1 cellular context compared by ENCODE assay signal in the genomic region with DNA sequence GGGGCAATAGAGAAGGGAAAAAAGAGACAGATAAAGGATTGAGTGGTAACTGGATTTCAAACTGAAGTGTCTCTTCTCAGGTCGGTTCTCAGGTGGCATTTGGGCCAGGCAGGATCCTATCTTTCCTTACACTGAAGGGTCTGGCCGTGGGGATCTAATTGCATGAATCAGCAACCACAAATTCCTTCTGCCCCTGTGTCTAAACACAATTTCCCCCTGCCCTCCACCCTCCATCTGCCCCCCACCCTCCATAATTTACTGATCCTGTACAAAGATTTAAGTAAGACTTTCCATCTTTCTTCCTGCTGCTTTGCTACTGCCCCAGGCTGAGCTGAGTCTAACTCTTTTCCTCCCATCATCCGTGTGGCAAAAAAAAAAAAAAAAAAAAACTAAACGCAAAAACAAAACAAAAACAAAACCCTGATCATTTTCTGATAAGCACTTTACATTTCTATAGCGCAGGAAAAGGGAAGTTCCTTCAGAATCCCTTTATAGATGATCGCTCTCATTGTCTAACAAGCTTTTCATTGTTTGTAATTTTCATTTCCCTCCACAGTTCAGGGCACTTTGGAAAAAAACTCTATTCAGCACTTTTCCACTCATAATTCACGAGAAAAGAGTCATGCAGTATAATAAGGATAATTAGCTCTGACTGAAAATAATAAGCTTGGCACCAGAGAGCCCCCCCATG.
TF ChIP-seq lines count a peak whose summit lies in the region.

No MANE protein-coding gene starts in this region.

TF ChIP-seq in GM23338, 12 proteins besides CTCF, POLR2A, EP300 and RAD21:
- no peak for TF ChIP-seq EZH2 (IDR thresholded peaks at IDR 0.05; ENCODE audit: low read depth, unreplicated experiment)
- TF ChIP-seq ZNF114 (CRISPR knock-in tag; IDR thresholded peaks at IDR 0.05) = no peak
- no peak for TF ChIP-seq ZNF462 (CRISPR knock-in tag; IDR thresholded peaks at IDR 0.05)
- no peak for TF ChIP-seq STAT1 (IDR thresholded peaks at IDR 0.05; ENCODE audit: unreplicated experiment)
- TF ChIP-seq ZNF331 (CRISPR knock-in tag; IDR thresholded peaks at IDR 0.05; ENCODE audit: low read depth) = no peak
- TF ChIP-seq REST (IDR thresholded peaks at IDR 0.05; ENCODE audit: unreplicated experiment) = no peak
- TF ChIP-seq ETS1 (IDR thresholded peaks at IDR 0.05) = no peak
- no peak for TF ChIP-seq NANOG (IDR thresholded peaks at IDR 0.05; ENCODE audit: borderline replicate concordance)
- TF ChIP-seq JUNB (IDR thresholded peaks at IDR 0.05; ENCODE audit: unreplicated experiment) = no peak
- TF ChIP-seq EZH2phosphoT487 (IDR thresholded peaks at IDR 0.05; ENCODE audit: unreplicated experiment) = no peak
- no peak for TF ChIP-seq POLR2AphosphoS5 (IDR thresholded peaks at IDR 0.05; ENCODE audit: low read depth)
- TF ChIP-seq CREB1 (CRISPR knock-in tag; IDR thresholded peaks at IDR 0.05; ENCODE audit: low read depth) = no peak
